Comparison of ENCODE assay signal across 20 cellular contexts in the genomic region with DNA sequence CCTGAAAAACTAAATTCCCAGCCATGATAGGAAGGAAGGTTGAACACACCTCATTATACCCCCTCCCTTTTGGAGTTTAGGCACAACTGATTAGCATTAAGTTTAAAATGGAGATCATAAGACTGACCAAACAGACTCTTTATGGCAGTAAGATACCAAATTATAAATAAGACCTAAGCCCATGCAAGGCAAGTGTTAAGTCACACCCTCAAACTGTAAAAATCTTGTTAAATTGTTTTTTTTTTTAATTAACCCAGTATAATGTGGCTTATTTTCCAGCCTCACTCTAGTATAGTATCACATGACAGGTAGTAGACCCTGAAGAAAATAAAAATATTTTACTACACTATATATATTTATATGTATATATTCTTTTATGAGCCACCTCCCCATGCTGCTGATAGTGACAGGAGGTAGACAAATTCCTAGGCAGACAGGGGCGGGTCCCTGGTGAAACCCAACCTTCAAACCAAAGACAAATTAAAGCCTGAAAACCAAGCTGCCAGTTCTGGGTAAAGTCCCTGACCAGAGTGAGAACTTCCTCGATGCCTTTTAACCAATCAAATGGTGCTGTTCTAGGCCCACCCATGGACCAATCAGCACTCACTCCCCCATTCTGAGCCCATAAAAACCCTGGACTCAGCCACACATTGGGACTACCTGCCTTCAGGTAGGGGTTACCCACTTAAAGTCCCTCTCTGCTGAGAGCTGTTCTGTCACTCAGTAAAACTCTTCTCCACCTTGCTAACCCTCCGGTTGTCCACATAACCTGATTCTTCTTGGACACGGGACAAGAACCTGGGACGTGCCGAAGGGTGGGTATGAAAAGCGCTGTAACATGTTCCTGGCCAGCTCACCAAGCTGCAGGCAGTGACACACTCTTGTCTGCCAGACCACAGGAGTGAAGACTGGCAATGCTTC.
"Had no signal": no experiment of that assay in that cellular context is flagged by ENCODE, and none has a peak within 500 bp of the region (broad histone marks: within the 10 kb centered on the region; RNA-seq: fewer than 3 reads in every experiment).

No MANE protein-coding gene starts in this region.

- H3K9me3 ChIP-seq: esophagus muscularis mucosa had no signal

- H3K27me3 Mint-ChIP-seq: memory B cell had no signal

- H3K27me3 ChIP-seq: esophagus muscularis mucosa, gastrocnemius medialis, heart right ventricle, neutrophil, sigmoid colon, stomach had no signal

- H3K9me3 Mint-ChIP-seq: immature natural killer cell, memory B cell had no signal

- H3K27ac ChIP-seq: esophagus muscularis mucosa, gastrocnemius medialis, heart right ventricle, left ventricle myocardium inferior, lower lobe of right lung, neutrophil, psoas muscle, skin epidermis, stomach had no signal

- H3K36me3 ChIP-seq: gastrocnemius medialis, lower lobe of right lung, neutrophil, sigmoid colon had no signal

- H3K4me3 ChIP-seq: esophagus muscularis mucosa, gastrocnemius medialis, heart right ventricle, left ventricle myocardium inferior, lower lobe of right lung, psoas muscle, sigmoid colon, skin epidermis, stomach had no signal

- H3K27ac Mint-ChIP-seq: memory B cell, nephron progenitor cell had no signal

- H3K4me1 ChIP-seq: psoas muscle had no signal

- DNase-seq: effector memory CD4-positive, alpha-beta T cell; gastrocnemius medialis; heart right ventricle; hypothalamus; left ventricle myocardium inferior; lower lobe of right lung; midbrain; nephron progenitor cell; psoas muscle; retina; sigmoid colon; stimulated activated CD4-positive, alpha-beta T cell treated with anti-CD3 and anti-CD28 coated beads, Interleukin-2, amount 100 ng/mL, for 24 hours; stimulated activated naive CD4-positive, alpha-beta T cell; stomach; substantia nigra had no signal

- H3K4me3 Mint-ChIP-seq: memory B cell, nephron progenitor cell had no signal

- ATAC-seq: gastrocnemius medialis, heart right ventricle, psoas muscle had no signal
